8 cellular contexts compared by ENCODE assay signal in genomic region chr22:31490496-31490925, GRCh38. TPM values are rescaled to one million over a fixed set of nuclear protein-coding genes. Genes with fewer than 3 reads are reported as not detected.
DNase-seq lines count a peak whose midpoint lies in the region; ATAC-seq and TF ChIP-seq lines count a peak whose summit lies in the region.

No MANE protein-coding gene starts in this region.

- H3K9me3 Mint-ChIP-seq in brain, result no peaks in the 10 kb centered on the region

- peak overlapping the region; percentile 74 for H2BK120ac ChIP-seq in IMR-90 (ENCODE audit: low read depth, low read length)

- dilution Hi-C loops in IMR-90 (cut with HindIII; ENCODE audit: low sequenced_read_pairs, unreplicated experiment), result no loop called here

- in situ Hi-C loops in IMR-90 (cut with MboI; ENCODE audit: low sequenced_read_pairs), result no loop called here

- no peak; the same call in 1 of the 2 replicates for TF ChIP-seq POLR2A in IMR-90 (IDR thresholded peaks at IDR 0.05; ENCODE audit: low read depth, low read length)

- peak overlapping the region; percentile 98 for H3K27ac ChIP-seq in IMR-90 (ENCODE audit: insufficient read depth, low read length)
- H3K27ac ChIP-seq in skin epidermis, result peak overlapping the region; percentile 75 to 100 (median 98)

- no peak for TF ChIP-seq RAD21 in IMR-90 (IDR thresholded peaks at IDR 0.05; ENCODE audit: low read length)

- TF ChIP-seq CTCF in IMR-90 (conservative IDR thresholded peaks at IDR 0.05; ENCODE audit: low read depth, low read length) (no peak), brain (conservative IDR thresholded peaks at IDR 0.05) (no peak)

- 3% methylated on average over 6 of the region's 15 CpGs; no CpG with 5 or more reads in 1 of the 2 experiments for WGBS in IMR-90 (ENCODE audit: extremely low coverage in 2 of 2, insufficient read length in 1 of 2), 2 experiments

- ATAC-seq in GM21528 (IDR thresholded peaks at IDR 0.05; ENCODE audit: low FRiP score, unreplicated experiment), result peak; percentile 62
- ATAC-seq in IMR-90 (ENCODE audit: low read depth), result peak; percentile 35

- H3K27ac Mint-ChIP-seq in brain, result peak overlapping the region; percentile 95 to 99 (median 97)

- peaks cover 7% of the 10 kb centered on the region for H3K36me3 ChIP-seq in IMR-90 (ENCODE audit: control insufficient read depth, insufficient read depth, low read length)

- H2BK15ac ChIP-seq in IMR-90 (ENCODE audit: low read depth, low read length), result no peak overlapping the region

- peak overlapping the region; percentile 89 to 96 (median 94) for H3K4me3 Mint-ChIP-seq in brain

- H4K8ac ChIP-seq in IMR-90 (ENCODE audit: low read depth in 2 of 2, low read length in 2 of 2), result peak overlapping the region; percentile 12 to 87; a peak in 3 of 4 replicates

- H3K4ac ChIP-seq in IMR-90 (ENCODE audit: low read depth, low read length), result peak overlapping the region; percentile 90

- peak overlapping the region; percentile 71 for H3K14ac ChIP-seq in IMR-90 (replicated peaks; ENCODE audit: low read depth, low read length)

- peak overlapping the region; percentile 83 for H3K9ac ChIP-seq in IMR-90 (ENCODE audit: low read depth, low read length)

- peak overlapping the region; percentile 3 for H2AK5ac ChIP-seq in IMR-90 (ENCODE audit: low read depth, low read length)

- no TSS peak for BruUV-seq in IMR-90 (replicated peaks; lab: Mats Ljungman, UMichigan)

- H3K36me3 Mint-ChIP-seq in brain, result peaks cover 20% of the 10 kb centered on the region

- H3K4me2 ChIP-seq in IMR-90 (ENCODE audit: low read depth, low read length), result peak overlapping the region; percentile 94

- peak overlapping the region; percentile 1 for H4K91ac ChIP-seq in IMR-90 (ENCODE audit: insufficient read depth, low read depth, low read length)

- peaks cover 2% of the 10 kb centered on the region; the same call in 1 of the 2 replicates for H3K4me1 ChIP-seq in IMR-90 (ENCODE audit: control insufficient read depth, insufficient read depth, low read length)

- H3K9me1 ChIP-seq in IMR-90 (ENCODE audit: insufficient read depth, low read length), result no peaks in the 10 kb centered on the region; the same call in 1 of the 2 replicates

- H3K4me3 ChIP-seq in IMR-90 (ENCODE audit: insufficient read depth, low read depth, low read length) (peak overlapping the region; percentile 72), iPS-18c (ENCODE audit: insufficient read depth, low read depth, low read length) (peak overlapping the region; percentile 86), skin epidermis (peak overlapping the region; percentile 62 to 89 (median 70))

- CTCF ChIA-PET in IMR-90 (lab: Yijun Ruan, JAX), result no interaction called here

- peak overlapping the region; percentile 95 for H2AFZ ChIP-seq in IMR-90 (replicated peaks; ENCODE audit: low read length, poor library complexity)

- peak overlapping the region; percentile 82 for H3K23ac ChIP-seq in IMR-90 (ENCODE audit: low read depth, low read length)

- H3K27me3 ChIP-seq in IMR-90 (ENCODE audit: control insufficient read depth, insufficient read depth, low read length), result no peaks in the 10 kb centered on the region

- peaks cover 6% of the 10 kb centered on the region for H3K27me3 Mint-ChIP-seq in brain

- DNase-seq in GF-D8 (lab: John Stamatoyannopoulos, UW) (peak; percentile 92), IMR-90 (peak; percentile 79), T1000 (lab: John Stamatoyannopoulos, UW) (peak; percentile 29), NCI-H1436 (lab: John Stamatoyannopoulos, UW) (no peak)

- H2BK5ac ChIP-seq in IMR-90 (ENCODE audit: low read depth, low read length, poor library complexity, severe bottlenecking), result peak overlapping the region; percentile 99

- no peaks in the 10 kb centered on the region for H4K20me1 ChIP-seq in IMR-90 (ENCODE audit: insufficient read depth, low read length)

- peak overlapping the region; percentile 67 for H3K56ac ChIP-seq in IMR-90 (ENCODE audit: extremely low read depth, insufficient read depth, low read length)

- H2AK9ac ChIP-seq in IMR-90 (replicated peaks; ENCODE audit: low read depth, low read length, poor library complexity), result peak overlapping the region; percentile 80

- H2BK20ac ChIP-seq in IMR-90 (ENCODE audit: low read depth, low read length), result no peak overlapping the region

- peaks cover 29 to 48% of the 10 kb centered on the region in 2 experiments for H3K79me1 ChIP-seq in IMR-90 (ENCODE audit: low read depth in 1 of 2, low read length in 2 of 2)

- intact Hi-C loops in IMR-90 (cut with micrococcal nuclease), result loop anchor here (1.0 kb wide), 1 partner anchor 143 kb away; no protein-coding TSS in a partner anchor

- H3K9me3 ChIP-seq in IMR-90 (ENCODE audit: control insufficient read depth, insufficient read depth, low read length), result no peaks in the 10 kb centered on the region
- peaks cover 2% of the 10 kb centered on the region for H3K9me3 ChIP-seq in iPS-18c (ENCODE audit: control insufficient read depth, insufficient read depth, low read length)

- H3K18ac ChIP-seq in IMR-90 (ENCODE audit: low read depth, low read length), result peak overlapping the region; percentile 7; the same call in 1 of the 2 replicates

- H3K4me1 Mint-ChIP-seq in brain, result peaks cover 44% of the 10 kb centered on the region

- POLR2A ChIA-PET in IMR-90 (lab: Charles Lee; ENCODE audit: unreplicated experiment), result no interaction called here

- peak overlapping the region; percentile 53 for H4K5ac ChIP-seq in IMR-90 (ENCODE audit: low read depth, low read length)

TF ChIP-seq in IMR-90, 13 proteins besides CTCF, POLR2A, EP300 and RAD21:
- no peak for TF ChIP-seq FOS (IDR thresholded peaks at IDR 0.05; ENCODE audit: low read depth, low read length)
- TF ChIP-seq BHLHE40 (IDR thresholded peaks at IDR 0.05; ENCODE audit: low read depth, low read length), result no peak
- no peak for TF ChIP-seq MXI1 (IDR thresholded peaks at IDR 0.05; ENCODE audit: borderline replicate concordance, low read depth, low read length)
- TF ChIP-seq SMC3 (IDR thresholded peaks at IDR 0.05; ENCODE audit: low read depth, low read length), result no peak
- TF ChIP-seq MAFK (IDR thresholded peaks at IDR 0.05; ENCODE audit: low read depth, low read length), result no peak; the same call in 1 of the 2 replicates
- TF ChIP-seq CHD1 (IDR thresholded peaks at IDR 0.05; ENCODE audit: low read depth, low read length), result no peak

RNA-seq across cellular contexts. Expression of gene EIF4ENIF1, which starts 0.9 kb away (rescaled TPM):
- total RNA-seq in IMR-90 (2012; rRNA removed), result 14.7 and 16.4 TPM in 2 replicates
- 16.0 and 17.2 TPM in 2 replicates for polyA plus RNA-seq in IMR-90 (2012; rRNA removed)
- polyA plus RNA-seq in IMR-90 (2012; cell fraction: cytosol; rRNA removed), result 7.8 and 8.1 TPM in 2 replicates
- 22.6 and 39.0 TPM in 2 replicates for polyA plus RNA-seq in IMR-90 (2012; cell fraction: nucleus; rRNA removed; ENCODE audit: low replicate concordance)
- 21.9 TPM for polyA plus RNA-seq in brain (ENCODE audit: insufficient read depth, low read depth, low replicate concordance)

RNA-seq across cellular contexts. Expression of gene SFI1, which starts 5.8 kb away (rescaled TPM):
- 8.9 and 9.9 TPM in 2 replicates for total RNA-seq in IMR-90 (2012; rRNA removed)
- 12.0 and 12.3 TPM in 2 replicates for polyA plus RNA-seq in IMR-90 (2012; rRNA removed)
- polyA plus RNA-seq in IMR-90 (2012; cell fraction: cytosol; rRNA removed), result 4.8 and 6.5 TPM in 2 replicates
- polyA plus RNA-seq in IMR-90 (2012; cell fraction: nucleus; rRNA removed; ENCODE audit: low replicate concordance), result 69.1 and 132 TPM in 2 replicates
- 11.4 TPM for polyA plus RNA-seq in brain (ENCODE audit: insufficient read depth, low read depth, low replicate concordance)
